ENCODE assay signal across 23 cellular contexts in genomic region chr18:53861185-53861584, GRCh38.
"Had no signal": no experiment of that assay in that cellular context is flagged by ENCODE, and none has a peak within 500 bp of the region (broad histone marks: within the 10 kb centered on the region; RNA-seq: fewer than 3 reads in every experiment).

No MANE protein-coding gene starts in this region.

- DNase-seq: Kasumi-1, MM.1S, NCI-H1048, NCI-H1105, NCI-H1417, NCI-H1436 treated with DMSO at 0.1 percent for 48 hours, NCI-H1694, NCI-H187 treated with DMSO at 0.1 percent for 48 hours, NCI-H2029 treated with DMSO at 0.1 percent for 48 hours, NCI-H2171 treated with DMSO at 0.1 percent for 48 hours, NCI-H345, NCI-H446 treated with DMSO at 0.1 percent for 48 hours, NCI-H526 treated with DMSO at 0.1 percent for 48 hours, NCI-H774, Right ventricle myocardium superior, RPMI8226, SIG-M5 had no signal

- H3K4me1 Mint-ChIP-seq: IgD-negative memory B cell had no signal

- H3K9ac ChIP-seq: KMS-11 had no signal

- H3K4me1 ChIP-seq: SJSA1 had no signal

- H3K9me3 ChIP-seq: SJSA1 had no signal

- H3K4me3 Mint-ChIP-seq: IgD-negative memory B cell had no signal

- ATAC-seq: K562 had no signal

- H3K27me3 ChIP-seq: SJSA1 had no signal

- H3K27ac ChIP-seq: KMS-11, SJSA1, SK-N-MC had no signal

- FAIRE-seq: K562, RCC 7860 had no signal

- H3K4me2 ChIP-seq: KMS-11 had no signal

- H3K36me3 Mint-ChIP-seq: IgD-negative memory B cell had no signal

- H3K4me3 ChIP-seq: K562, SJSA1, SK-N-MC had no signal

- H3K36me3 ChIP-seq: SJSA1 had no signal

- H3K27ac Mint-ChIP-seq: IgD-negative memory B cell had no signal

- H3K27me3 Mint-ChIP-seq: IgD-negative memory B cell had no signal
